Comparison of ENCODE assay signal across 7 cellular contexts in genomic region chr19:45591004-45591637, GRCh38. TPM values are rescaled to one million over a fixed set of nuclear protein-coding genes. Genes with fewer than 3 reads are reported as not detected.
DNase-seq lines count a peak whose midpoint lies in the region; ATAC-seq and TF ChIP-seq lines count a peak whose summit lies in the region.

No MANE protein-coding gene starts in this region.

- no peaks in the 10 kb centered on the region for H3K36me3 Mint-ChIP-seq in type B pancreatic cell

- no peaks in the 10 kb centered on the region for H3K9me3 Mint-ChIP-seq in type B pancreatic cell

- no peak overlapping the region for H3K4me3 Mint-ChIP-seq in type B pancreatic cell

- H3K27me3 Mint-ChIP-seq in type B pancreatic cell: peaks cover 51% of the 10 kb centered on the region

- peak; percentile 66 for TF ChIP-seq CTCF in GM10266 (IDR thresholded peaks at IDR 0.05; ENCODE audit: control insufficient read depth, insufficient read depth, low read depth, missing control alignments)
- TF ChIP-seq CTCF in type B pancreatic cell (conservative IDR thresholded peaks at IDR 0.05): peak; percentile 51

- no peaks in the 10 kb centered on the region for H3K4me1 Mint-ChIP-seq in type B pancreatic cell (ENCODE audit: unreplicated experiment)

- no peak for ATAC-seq in GM18868 (IDR thresholded peaks at IDR 0.05; ENCODE audit: unreplicated experiment)

- H3K27ac Mint-ChIP-seq in type B pancreatic cell: no peak overlapping the region

- DNase-seq in GM10266 (ENCODE audit: extremely low spot score): peak; percentile 82
- DNase-seq in NCI-H510A (lab: John Stamatoyannopoulos, UW): peak; percentile 46
- peak; percentile 53 for DNase-seq in activated naive CD4-positive, alpha-beta T cell treated with anti-CD3 and anti-CD28 coated beads, Interleukin-2, amount 50 U/mL, for 16 hours
- DNase-seq in left kidney (ENCODE audit: low read depth, low spot score): peak; percentile 81
- no peak for DNase-seq in type B pancreatic cell (ENCODE audit: extremely low spot score, unreplicated experiment)
- DNase-seq in MV-4-11 (lab: John Stamatoyannopoulos, UW): no peak

RNA-seq across cellular contexts. Expression of gene OPA3, which starts 6.5 kb away (rescaled TPM):
- total RNA-seq in type B pancreatic cell (ENCODE audit: low replicate concordance): 10.1 and 16.2 TPM in 2 replicates

RNA-seq across cellular contexts. Expression of gene GPR4, which starts 10.9 kb away (rescaled TPM):
- not detected in 2 replicates for total RNA-seq in type B pancreatic cell (ENCODE audit: low replicate concordance)

RNA-seq across cellular contexts. Expression of gene EML2, which starts 48.1 kb away (rescaled TPM):
- total RNA-seq in type B pancreatic cell (ENCODE audit: low replicate concordance): 46.9 and 61.4 TPM in 2 replicates

Comparison
In these comparisons a context has a peak if more than half of its experiments do, and no peak if none do; other contexts are left out.
1. DNase-seq: peak in GM10266 (single experiment), NCI-H510A (single experiment), activated naive CD4-positive, alpha-beta T cell treated with anti-CD3 and anti-CD28 coated beads, Interleukin-2, amount 50 U/mL, for 16 hours (single experiment) and left kidney (single experiment); none in type B pancreatic cell (single experiment) and MV-4-11 (single experiment).